Comparison of ENCODE assay signal across 16 cellular contexts in genomic region chr10:124644281-124644680, GRCh38.
DNase-seq lines count a peak whose midpoint lies in the region; ATAC-seq and TF ChIP-seq lines count a peak whose summit lies in the region.
"Had no signal": no experiment of that assay in that cellular context is flagged by ENCODE, and none has a peak within 500 bp of the region (broad histone marks: within the 10 kb centered on the region; RNA-seq: fewer than 3 reads in every experiment).

No MANE protein-coding gene starts in this region.

- H3K18ac ChIP-seq in mesenchymal stem cell (ENCODE audit: low read depth in 1 of 2, low read length in 2 of 2), result no peak overlapping the region

- H3K36me3 ChIP-seq in heart right ventricle (peaks cover 0 to 9% (median 0%) of the 10 kb centered on the region in 9 donors), right atrium auricular region (no peaks in the 10 kb centered on the region), SU-DHL-6 (ENCODE audit: low read length) (no peaks in the 10 kb centered on the region), thyroid gland (no peaks in the 10 kb centered on the region), mesenchymal stem cell (ENCODE audit: control insufficient read depth in 1 of 2, insufficient read depth in 2 of 2, low read depth in 1 of 2, low read length in 2 of 2) (peaks cover 3 to 11% of the 10 kb centered on the region in 2 experiments)

- no peaks in the 10 kb centered on the region; the same call in 1 of the 2 replicates for H4K20me1 ChIP-seq in SU-DHL-6 (ENCODE audit: low read depth, low read length)

- H3K4me3 Mint-ChIP-seq in memory B cell, result no peak overlapping the region
- H3K4me3 Mint-ChIP-seq: activated T-helper 17 cell treated with anti-CD3 and anti-CD28 coated beads, Interleukin-2, amount 50 U/mL, for 72 hours had no signal

- H3K27ac Mint-ChIP-seq in memory B cell, result peak overlapping the region; percentile 96
- H3K27ac Mint-ChIP-seq: activated T-helper 17 cell treated with anti-CD3 and anti-CD28 coated beads, Interleukin-2, amount 50 U/mL, for 72 hours had no signal

- H3K4me1 ChIP-seq in heart right ventricle (peaks cover 75 to 100% (median 100%) of the 10 kb centered on the region in 9 donors), right atrium auricular region (peaks cover 2 to 100% of the 10 kb centered on the region in 2 donors), thyroid gland (peaks cover 88 to 98% of the 10 kb centered on the region in 2 donors), mesenchymal stem cell (ENCODE audit: control insufficient read depth, insufficient read depth, low read depth, low read length) (peaks cover 32% of the 10 kb centered on the region)

- H3F3A ChIP-seq in SU-DHL-6 (ENCODE audit: insufficient read depth), result peaks cover 5% of the 10 kb centered on the region; the same call in 1 of the 2 replicates

- H3K9me3 ChIP-seq in heart right ventricle, result no peaks in the 10 kb centered on the region
- no peaks in the 10 kb centered on the region for H3K9me3 ChIP-seq in right atrium auricular region
- H3K9me3 ChIP-seq in SU-DHL-6 (ENCODE audit: insufficient read depth, low read length), result no peaks in the 10 kb centered on the region
- H3K9me3 ChIP-seq in thyroid gland, result no peaks in the 10 kb centered on the region
- H3K9me3 ChIP-seq in mesenchymal stem cell (ENCODE audit: control insufficient read depth, low read length), result no peaks in the 10 kb centered on the region

- H4K8ac ChIP-seq in mesenchymal stem cell (ENCODE audit: low read length), result no peak overlapping the region

- H2AFZ ChIP-seq in SU-DHL-6 (ENCODE audit: low read depth, low read length, severe bottlenecking) (no peak overlapping the region), mesenchymal stem cell (ENCODE audit: low read depth, low read length) (no peak overlapping the region)

- no peak overlapping the region for H3K9ac ChIP-seq in SU-DHL-6 (ENCODE audit: low read length)
- no peak overlapping the region for H3K9ac ChIP-seq in mesenchymal stem cell (ENCODE audit: low read length)

- no peak overlapping the region for H2BK120ac ChIP-seq in mesenchymal stem cell (ENCODE audit: low read depth, low read length)

- H3K27me3 ChIP-seq in heart right ventricle, result no peaks in the 10 kb centered on the region
- H3K27me3 ChIP-seq in right atrium auricular region, result no peaks in the 10 kb centered on the region
- no peaks in the 10 kb centered on the region for H3K27me3 ChIP-seq in SU-DHL-6 (ENCODE audit: low read length)
- no peaks in the 10 kb centered on the region for H3K27me3 ChIP-seq in thyroid gland
- H3K27me3 ChIP-seq in mesenchymal stem cell (ENCODE audit: control insufficient read depth in 1 of 2, insufficient read depth in 1 of 2, low read length in 2 of 2), result no peaks in the 10 kb centered on the region

- intact Hi-C loops in heart right ventricle (cut with DNase I), result loop anchor here in 3 of 10 donors (5.0 kb wide), 3 partner anchors 33 to 82 kb away; no protein-coding TSS in a partner anchor
- intact Hi-C loops in thyroid gland (cut with DNase I), result no loop called here

- H3K79me2 ChIP-seq in SU-DHL-6 (ENCODE audit: insufficient read depth, low read length), result peaks cover 100% of the 10 kb centered on the region

- no peak overlapping the region for H2BK5ac ChIP-seq in mesenchymal stem cell (ENCODE audit: low read depth, low read length, poor library complexity, severe bottlenecking)

- H3K79me1 ChIP-seq in mesenchymal stem cell (replicated peaks; ENCODE audit: low read length, poor library complexity, severe bottlenecking), result peaks cover 54% of the 10 kb centered on the region

- no peaks in the 10 kb centered on the region for H3K27me3 Mint-ChIP-seq in memory B cell
- H3K27me3 Mint-ChIP-seq: activated T-helper 17 cell treated with anti-CD3 and anti-CD28 coated beads, Interleukin-2, amount 50 U/mL, for 72 hours had no signal

- H3K36me3 Mint-ChIP-seq in memory B cell, result peaks cover 7% of the 10 kb centered on the region

- TF ChIP-seq CTCF in heart right ventricle (IDR thresholded peaks at IDR 0.05) (no peak), right atrium auricular region (IDR thresholded peaks at IDR 0.05) (no peak), SU-DHL-6 (IDR thresholded peaks at IDR 0.05; ENCODE audit: insufficient read depth, low read length, poor library complexity, severe bottlenecking) (no peak), thyroid gland (IDR thresholded peaks at IDR 0.05) (no peak)

- no peak overlapping the region for H3K23ac ChIP-seq in mesenchymal stem cell (ENCODE audit: low read length in 2 of 2)

- H3K9me3 Mint-ChIP-seq in memory B cell, result no peaks in the 10 kb centered on the region
- H3K9me3 Mint-ChIP-seq: activated T-helper 17 cell treated with anti-CD3 and anti-CD28 coated beads, Interleukin-2, amount 50 U/mL, for 72 hours had no signal

- no peak overlapping the region for H2BK12ac ChIP-seq in mesenchymal stem cell (ENCODE audit: low read length in 2 of 2)

- H3K4me1 Mint-ChIP-seq in memory B cell, result peaks cover 69% of the 10 kb centered on the region

- H3K9me2 ChIP-seq in SU-DHL-6 (replicated peaks; ENCODE audit: insufficient read depth, low read length), result no peaks in the 10 kb centered on the region

- ATAC-seq in heart right ventricle (no peak), memory B cell (ENCODE audit: low read depth) (no peak), GM21717 (IDR thresholded peaks at IDR 0.05; ENCODE audit: unreplicated experiment) (no peak)
- ATAC-seq: activated T-helper 17 cell treated with anti-CD3 and anti-CD28 coated beads, Interleukin-2, amount 50 U/mL, for 72 hours; HepG2 had no signal

- H2AK5ac ChIP-seq in mesenchymal stem cell (ENCODE audit: low read length, severe bottlenecking), result no peak overlapping the region

- no peak overlapping the region for H3K4me3 ChIP-seq in heart right ventricle
- H3K4me3 ChIP-seq in right atrium auricular region, result no peak overlapping the region
- H3K4me3 ChIP-seq in SU-DHL-6 (ENCODE audit: insufficient read depth, low read length, poor library complexity, severe bottlenecking), result no peak overlapping the region
- H3K4me3 ChIP-seq in thyroid gland (replicated peaks in 1 of 3), result no peak overlapping the region
- H3K4me3 ChIP-seq in mesenchymal stem cell (ENCODE audit: insufficient read depth in 1 of 2, low read depth in 1 of 2, low read length in 2 of 2), result no peak overlapping the region

- H2BK15ac ChIP-seq in mesenchymal stem cell (ENCODE audit: low read depth, poor library complexity, severe bottlenecking), result no peak overlapping the region

- DNase-seq in heart right ventricle (no peak), right atrium auricular region (ENCODE audit: low spot score) (no peak), memory B cell (ENCODE audit: low spot score in 2 of 2) (no peak), thyroid gland (no peak), OCI-M2 (lab: John Stamatoyannopoulos, UW; ENCODE audit: unreplicated experiment) (no peak), mesenchymal stem cell (no peak)
- DNase-seq: central memory CD4-positive, alpha-beta T cell; COR-L47; glutamatergic neuron; NCI-H1417 treated with DMSO at 0.1 percent for 48 hours; NCI-H526; stimulated activated CD4-positive, alpha-beta T cell treated with anti-CD3 and anti-CD28 coated beads, Interleukin-4, amount 100 ng/mL, for 1 hour had no signal

- H4K91ac ChIP-seq in mesenchymal stem cell (ENCODE audit: low read length), result no peak overlapping the region

- H3K27ac ChIP-seq in heart right ventricle, result peak overlapping the region in 7 of 10 donors; percentile 37 to 89 (median 80)
- H3K27ac ChIP-seq in right atrium auricular region, result no peak overlapping the region
- peak overlapping the region; percentile 20 for H3K27ac ChIP-seq in SU-DHL-6 (ENCODE audit: low read depth, low read length)
- H3K27ac ChIP-seq in thyroid gland, result peak overlapping the region in 2 of 3 donors; percentile 86 to 92
- H3K27ac ChIP-seq in mesenchymal stem cell (ENCODE audit: low read length, poor library complexity, severe bottlenecking), result no peak overlapping the region

- no peak overlapping the region for H3K14ac ChIP-seq in mesenchymal stem cell (ENCODE audit: low read length in 2 of 2)

- WGBS in heart right ventricle, 2 donors, result 71 to 72% methylated on average over 3 of the region's 3 CpGs
- WGBS in thyroid gland, 2 donors, result 80 to 100% methylated on average over 1 to 3 of the region's 3 CpGs
- 93% methylated on average over 2 of the region's 3 CpGs for WGBS in mesenchymal stem cell

- H3K4me2 ChIP-seq in SU-DHL-6 (ENCODE audit: low read depth, low read length, poor library complexity, severe bottlenecking) (no peak overlapping the region), mesenchymal stem cell (ENCODE audit: low read length, poor library complexity, severe bottlenecking) (no peak overlapping the region)

- TF ChIP-seq POLR2A in thyroid gland (IDR thresholded peaks at IDR 0.05), result no peak

- H3K4ac ChIP-seq in mesenchymal stem cell (ENCODE audit: low read depth in 1 of 2, low read length in 2 of 2), result no peak overlapping the region

Comparison
In these comparisons a context has a peak if more than half of its experiments do, and no peak if none do; other contexts are left out.
1. H3K27ac ChIP-seq: peak in heart right ventricle (7 of 10), SU-DHL-6 (single experiment) and thyroid gland (2 of 3); none in right atrium auricular region (0 of 2) and mesenchymal stem cell (single experiment).